Comparison of ENCODE assay signal across 12 cellular contexts in the genomic region with DNA sequence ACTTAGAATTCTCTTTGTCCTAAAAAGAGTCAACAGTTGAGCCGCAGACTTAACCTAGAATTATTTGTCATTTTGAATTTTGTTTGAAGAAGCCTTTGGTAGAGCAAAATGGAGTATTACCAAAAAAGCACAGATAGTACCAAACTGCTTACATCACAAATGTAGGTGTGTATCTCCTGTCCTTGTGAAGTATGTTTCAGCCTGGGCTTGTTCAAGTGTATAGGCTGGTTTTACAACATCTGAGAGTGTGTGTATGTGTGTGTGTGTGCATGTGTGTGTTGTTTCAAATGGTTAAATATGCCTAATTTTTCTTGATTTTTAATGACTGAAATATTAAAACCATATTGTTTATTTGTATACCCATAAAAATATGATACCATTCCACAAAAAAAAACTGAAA.
DNase-seq lines count a peak whose midpoint lies in the region; ATAC-seq and TF ChIP-seq lines count a peak whose summit lies in the region.
"Had no signal": no experiment of that assay in that cellular context is flagged by ENCODE, and none has a peak within 500 bp of the region (broad histone marks: within the 10 kb centered on the region; RNA-seq: fewer than 3 reads in every experiment).

No MANE protein-coding gene starts in this region.

- 94% methylated on average over 1 of the region's 1 CpG for WGBS in thymus

- H3K79me2 ChIP-seq in MM.1S (ENCODE audit: low read length): no peaks in the 10 kb centered on the region

- H3K4me3 ChIP-seq in MM.1S (ENCODE audit: low read length) (no peak overlapping the region), thymus (ENCODE audit: low read length) (no peak overlapping the region)
- H3K4me3 ChIP-seq: lower lobe of right lung, SJCRH30, thoracic aorta had no signal

- no peaks in the 10 kb centered on the region for H3K9me2 ChIP-seq in MM.1S (replicated peaks; ENCODE audit: insufficient read depth, low read length)

- TF ChIP-seq CTCF in MM.1S (IDR thresholded peaks at IDR 0.05; ENCODE audit: low read length): no peak
- TF ChIP-seq CTCF in foreskin keratinocyte (conservative IDR thresholded peaks at IDR 0.05): no peak

- H4K20me1 ChIP-seq in MM.1S (ENCODE audit: insufficient read depth, low read length): no peaks in the 10 kb centered on the region

- peak overlapping the region; percentile 45; the same call in 1 of the 2 replicates for H3K4me2 ChIP-seq in MM.1S (ENCODE audit: low read depth, low read length)

- H3K9ac ChIP-seq in MM.1S (ENCODE audit: low read length): no peak overlapping the region

- no peaks in the 10 kb centered on the region for H3K9me3 ChIP-seq in MM.1S (replicated peaks; ENCODE audit: insufficient read depth, low read length)
- H3K9me3 ChIP-seq in thymus (ENCODE audit: control insufficient read depth): no peaks in the 10 kb centered on the region
- H3K9me3 ChIP-seq: lower lobe of right lung, SJCRH30, thoracic aorta had no signal

- peak overlapping the region; percentile 58; the same call in 1 of the 2 replicates for H3K27ac ChIP-seq in MM.1S (ENCODE audit: low read length)
- H3K27ac ChIP-seq in foreskin keratinocyte: no peak overlapping the region
- peak overlapping the region; percentile 65 for H3K27ac ChIP-seq in thymus (ENCODE audit: low read depth)
- H3K27ac ChIP-seq: lower lobe of right lung, SJCRH30, thoracic aorta had no signal

- peak; percentile 22 for ATAC-seq in foreskin keratinocyte
- no peak for ATAC-seq in HG03439 (IDR thresholded peaks at IDR 0.05; ENCODE audit: unreplicated experiment)

- H3K27me3 ChIP-seq in MM.1S (replicated peaks; ENCODE audit: insufficient read depth, low read length) (no peaks in the 10 kb centered on the region), foreskin keratinocyte (peaks cover 29% of the 10 kb centered on the region), thymus (ENCODE audit: control insufficient read depth, insufficient read depth) (no peaks in the 10 kb centered on the region)
- H3K27me3 ChIP-seq: SJCRH30 had no signal

- no peaks in the 10 kb centered on the region for H3K36me3 ChIP-seq in MM.1S (replicated peaks; ENCODE audit: insufficient read depth, low read length)
- no peaks in the 10 kb centered on the region for H3K36me3 ChIP-seq in thymus (ENCODE audit: control insufficient read depth, insufficient read depth)
- H3K36me3 ChIP-seq: lower lobe of right lung, thoracic aorta had no signal

- no peak for DNase-seq in MM.1S
- DNase-seq in SW480 (ENCODE audit: low spot score): peak; percentile 55
- DNase-seq in foreskin keratinocyte: peak; percentile 20 to 45
- DNase-seq in NCI-H2107 (lab: John Stamatoyannopoulos, UW): no peak
- no peak for DNase-seq in NCI-H187 treated with DMSO at 0.1 percent for 48 hours (lab: John Stamatoyannopoulos, UW)
- DNase-seq: H7, NCI-H1417 treated with DMSO at 0.1 percent for 48 hours had no signal

- no peak overlapping the region for H2AFZ ChIP-seq in MM.1S (ENCODE audit: low read length)

- H3K4me1 ChIP-seq in MM.1S (ENCODE audit: low read length) (peaks cover 23% of the 10 kb centered on the region), foreskin keratinocyte (peaks cover 8% of the 10 kb centered on the region), thymus (ENCODE audit: control insufficient read depth, insufficient read depth, low read length) (peaks cover 4% of the 10 kb centered on the region)

- H3F3A ChIP-seq in MM.1S (ENCODE audit: insufficient read depth, low read length): peaks cover 10% of the 10 kb centered on the region

Comparison
In these comparisons a context has a peak if more than half of its experiments do, and no peak if none do; other contexts are left out.
1. DNase-seq: peak in SW480 (single experiment) and foreskin keratinocyte (2 of 2); none in MM.1S (single experiment), NCI-H2107 (single experiment) and NCI-H187 treated with DMSO at 0.1 percent for 48 hours (single experiment).